In genomic region chr11:73384127-73384441, GRCh38 we compare ENCODE assay signal across 11 cellular contexts. TPM values are rescaled to one million over a fixed set of nuclear protein-coding genes. Genes with fewer than 3 reads are reported as not detected.
DNase-seq lines count a peak whose midpoint lies in the region; ATAC-seq and TF ChIP-seq lines count a peak whose summit lies in the region.
"Had no signal": no experiment of that assay in that cellular context is flagged by ENCODE, and none has a peak within 500 bp of the region (broad histone marks: within the 10 kb centered on the region; RNA-seq: fewer than 3 reads in every experiment).

No MANE protein-coding gene starts in this region.

- peaks cover 59% of the 10 kb centered on the region for H3K4me1 Mint-ChIP-seq in activated CD4-positive, alpha-beta T cell treated with anti-CD3 and anti-CD28 coated beads for 36 hours
- H3K4me1 Mint-ChIP-seq in central memory CD8-positive, alpha-beta T cell: peaks cover 69% of the 10 kb centered on the region

- DNase-seq in activated CD4-positive, alpha-beta T cell treated with anti-CD3 and anti-CD28 coated beads for 36 hours: no peak
- no peak for DNase-seq in activated CD4-positive, alpha-beta T cell treated with anti-CD3 and anti-CD28 coated beads for 4 hours
- DNase-seq in MV-4-11 (lab: John Stamatoyannopoulos, UW) (peak; percentile 20), gastrocnemius medialis (no peak), amygdala (lab: John Stamatoyannopoulos, UW) (no peak)
- DNase-seq in central memory CD8-positive, alpha-beta T cell (ENCODE audit: low spot score in 2 of 2): no peak
- DNase-seq in stimulated activated CD4-positive, alpha-beta T cell treated with anti-CD3 and anti-CD28 coated beads, Interleukin-2, amount 100 ng/mL, for 48 hours: no peak
- DNase-seq: NCI-H82, SHP77 treated with DMSO at 0.1 percent for 48 hours had no signal

- no peaks in the 10 kb centered on the region for H3K9me3 ChIP-seq in gastrocnemius medialis

- TF ChIP-seq CTCF in gastrocnemius medialis (IDR thresholded peaks at IDR 0.05 in 4 of 5, conservative IDR thresholded peaks at IDR 0.05 in 1 of 5): no peak

- H3K27me3 ChIP-seq in gastrocnemius medialis: no peaks in the 10 kb centered on the region

- H3K27ac Mint-ChIP-seq in activated CD4-positive, alpha-beta T cell treated with anti-CD3 and anti-CD28 coated beads for 36 hours: peak overlapping the region; percentile 16
- H3K27ac Mint-ChIP-seq in central memory CD8-positive, alpha-beta T cell (ENCODE audit: low read depth): peak overlapping the region; percentile 68

- no peaks in the 10 kb centered on the region for H3K36me3 Mint-ChIP-seq in activated CD4-positive, alpha-beta T cell treated with anti-CD3 and anti-CD28 coated beads for 36 hours (ENCODE audit: low read depth)
- peaks cover 45% of the 10 kb centered on the region for H3K36me3 Mint-ChIP-seq in central memory CD8-positive, alpha-beta T cell (ENCODE audit: insufficient read depth)

- in situ Hi-C loops in gastrocnemius medialis (cut with MboI; ENCODE audit: low sequenced_read_pairs in 4 of 4): no loop called here

- peak overlapping the region; percentile 87 to 99 (median 98) for H3K27ac ChIP-seq in gastrocnemius medialis

- CTCF ChIA-PET in activated CD4-positive, alpha-beta T cell treated with anti-CD3 and anti-CD28 coated beads for 36 hours (lab: Charles Lee): interaction anchor here (0.9 to 2.8 kb wide), 3 partner anchors 15 to 186 kb away, joined by 4 to 12 read pairs (median 7); no protein-coding TSS in a partner anchor

- POLR2A ChIA-PET in activated CD4-positive, alpha-beta T cell treated with anti-CD3 and anti-CD28 coated beads for 36 hours (lab: Charles Lee): no interaction called here

- intact Hi-C loops in activated CD4-positive, alpha-beta T cell treated with anti-CD3 and anti-CD28 coated beads for 36 hours (cut with DNase I, micrococcal nuclease): no loop called here
- intact Hi-C loops in gastrocnemius medialis (cut with DNase I; ENCODE audit: low total_unique reads): loop anchor here (10.0 kb wide), 1 partner anchor 631 kb away; no protein-coding TSS in a partner anchor

- no peaks in the 10 kb centered on the region for H3K27me3 Mint-ChIP-seq in activated CD4-positive, alpha-beta T cell treated with anti-CD3 and anti-CD28 coated beads for 36 hours
- H3K27me3 Mint-ChIP-seq in central memory CD8-positive, alpha-beta T cell: no peaks in the 10 kb centered on the region

- no peaks in the 10 kb centered on the region for H3K36me3 ChIP-seq in gastrocnemius medialis

- no peak overlapping the region for H3K4me3 ChIP-seq in gastrocnemius medialis

- no peaks in the 10 kb centered on the region for H3K9me3 Mint-ChIP-seq in activated CD4-positive, alpha-beta T cell treated with anti-CD3 and anti-CD28 coated beads for 36 hours (ENCODE audit: low read depth)
- H3K9me3 Mint-ChIP-seq in central memory CD8-positive, alpha-beta T cell: no peaks in the 10 kb centered on the region
- H3K9me3 Mint-ChIP-seq: activated T-cell treated with anti-CD3 and anti-CD28 coated beads, Interleukin-2, amount 50 U/mL, for 4 hours had no signal

- H3K4me1 ChIP-seq in gastrocnemius medialis: peaks cover 99% of the 10 kb centered on the region in 2 donors

- H3K4me3 Mint-ChIP-seq in activated CD4-positive, alpha-beta T cell treated with anti-CD3 and anti-CD28 coated beads for 36 hours: no peak overlapping the region
- H3K4me3 Mint-ChIP-seq in central memory CD8-positive, alpha-beta T cell: no peak overlapping the region

- no peak for TF ChIP-seq POLR2A in gastrocnemius medialis (IDR thresholded peaks at IDR 0.05)

- ATAC-seq in activated CD4-positive, alpha-beta T cell treated with anti-CD3 and anti-CD28 coated beads for 36 hours: no peak
- ATAC-seq in central memory CD8-positive, alpha-beta T cell (replicated peaks; ENCODE audit: extremely low read depth, poor library complexity, severe bottlenecking): no peak
- ATAC-seq in gastrocnemius medialis: no peak
- no peak for ATAC-seq in GM18520 (IDR thresholded peaks at IDR 0.05; ENCODE audit: unreplicated experiment)

RNA-seq across cellular contexts. Expression of gene RELT, which starts 7.9 kb away (rescaled TPM):
- total RNA-seq in activated CD4-positive, alpha-beta T cell treated with anti-CD3 and anti-CD28 coated beads for 36 hours: 10 to 100 TPM; 18.5 to 21.3 TPM
- 10 to 100 TPM; 18.5 to 63.5 (median 36.7) TPM for total RNA-seq in gastrocnemius medialis
